8 cellular contexts compared by ENCODE assay signal in genomic region chr6:80004199-80005072, GRCh38. TPM values are rescaled to one million over a fixed set of nuclear protein-coding genes. Genes with fewer than 3 reads are reported as not detected.
DNase-seq lines count a peak whose midpoint lies in the region; ATAC-seq and TF ChIP-seq lines count a peak whose summit lies in the region.

TTK (plus strand) TSS chr6:80004649; CDS start chr6:80005844, 1,195 bp downstream.

- H3K23me2 ChIP-seq in H9 (ENCODE audit: insufficient read length, low read depth, low read length, poor library complexity, severe bottlenecking) = peaks cover 4% of the 10 kb centered on the region

- H2BK5ac ChIP-seq in H9 (ENCODE audit: insufficient read length, low read length) = peak within 1 kb of the TSS; percentile 81

- H3K56ac ChIP-seq in H9 (ENCODE audit: insufficient read length, low read depth, low read length) = no peak within 1 kb of the TSS

- peaks cover 3% of the 10 kb centered on the region; the same call in 1 of the 2 replicates for H3K4me1 ChIP-seq in H9 (ENCODE audit: insufficient read depth, low read length)

- no peak within 1 kb of the TSS for H2BK12ac ChIP-seq in H9 (ENCODE audit: insufficient read length, low read depth, low read length)

- no peaks in the 10 kb centered on the region for H3K79me1 ChIP-seq in H9 (ENCODE audit: insufficient read depth, low read depth, low read length, poor library complexity, severe bottlenecking)

- peak within 1 kb of the TSS; percentile 91 for H3K4me3 ChIP-seq in MG63

- H3K9ac ChIP-seq in H9 (ENCODE audit: extremely low read depth, insufficient read length, low read length) = peak within 1 kb of the TSS; percentile 92

- H2AK5ac ChIP-seq in H9 (ENCODE audit: insufficient read length, low read length) = no peak within 1 kb of the TSS

- peaks cover 9% of the 10 kb centered on the region; the same call in 1 of the 2 replicates for H3K79me2 ChIP-seq in H9 (ENCODE audit: insufficient read depth, low read length)

- H3K36me3 ChIP-seq in MG63 = peaks cover 34% of the 10 kb centered on the region

- H2BK15ac ChIP-seq in H9 (ENCODE audit: low read depth, low read length) = no peak within 1 kb of the TSS

- peak within 1 kb of the TSS; percentile 3 for H2AFZ ChIP-seq in H9 (ENCODE audit: low read length)

- DNase-seq in ELF-1 (ENCODE audit: low read depth, low spot score) (peak; percentile 98), H9 (peak; percentile 96), MG63 (peak; percentile 94), SHP77 treated with DMSO at 0.1 percent for 48 hours (lab: John Stamatoyannopoulos, UW) (peak; percentile 81), fibroblast of the conjunctiva (ENCODE audit: low read depth) (peak; percentile 92), nephron progenitor cell (peak; percentile 88)
- DNase-seq in activated effector memory CD4-positive, alpha-beta T cell treated with anti-CD3 and anti-CD28 coated beads, Interleukin-2, amount 50 U/mL, for 16 hours = peak; percentile 96
- DNase-seq in stimulated activated naive CD8-positive, alpha-beta T cell treated with anti-CD3 and anti-CD28 coated beads, Interleukin-15, amount 100 ng/mL, for 72 hours = peak; percentile 87 to 92

- peak within 1 kb of the TSS; percentile 81 for H3K27ac ChIP-seq in H9 (ENCODE audit: insufficient read length, low read depth, low read length)

- no peaks in the 10 kb centered on the region for H4K20me1 ChIP-seq in H9 (ENCODE audit: control insufficient read depth, insufficient read depth, insufficient read length)

- peak within 1 kb of the TSS; percentile 98 for H3K18ac ChIP-seq in H9 (ENCODE audit: insufficient read length, low read depth, low read length)

- H4K91ac ChIP-seq in H9 (ENCODE audit: insufficient read length, low read depth, low read length) = no peak within 1 kb of the TSS

- H3K9me3 ChIP-seq in H9 (ENCODE audit: control insufficient read depth, low read depth, low read length) = no peaks in the 10 kb centered on the region
- H3K9me3 ChIP-seq in MG63 = no peaks in the 10 kb centered on the region

- no peak within 1 kb of the TSS for H3K23ac ChIP-seq in H9 (ENCODE audit: insufficient read length, low read depth, low read length)

- H3K4me1 Mint-ChIP-seq in H9 (peaks cover 24 to 26% of the 10 kb centered on the region in 2 experiments), nephron progenitor cell (peaks cover 40% of the 10 kb centered on the region)
- peaks cover 34% of the 10 kb centered on the region for H3K4me1 Mint-ChIP-seq in stimulated activated naive CD8-positive, alpha-beta T cell treated with anti-CD3 and anti-CD28 coated beads, Interleukin-15, amount 100 ng/mL, for 72 hours

- peak within 1 kb of the TSS; percentile 89 to 99 for H3K4me3 Mint-ChIP-seq in H9
- peak within 1 kb of the TSS; percentile 99 for H3K4me3 Mint-ChIP-seq in nephron progenitor cell
- peak within 1 kb of the TSS; percentile 95 to 96 for H3K4me3 Mint-ChIP-seq in stimulated activated naive CD8-positive, alpha-beta T cell treated with anti-CD3 and anti-CD28 coated beads, Interleukin-15, amount 100 ng/mL, for 72 hours

- H3K27ac Mint-ChIP-seq in H9 (peak within 1 kb of the TSS; percentile 98 to 99 (median 99)), nephron progenitor cell (peak within 1 kb of the TSS; percentile 92)
- peak within 1 kb of the TSS; percentile 94 to 96 for H3K27ac Mint-ChIP-seq in stimulated activated naive CD8-positive, alpha-beta T cell treated with anti-CD3 and anti-CD28 coated beads, Interleukin-15, amount 100 ng/mL, for 72 hours

- H3K27me3 Mint-ChIP-seq in H9 (ENCODE audit: low read depth) (no peaks in the 10 kb centered on the region), nephron progenitor cell (ENCODE audit: low read depth, poor library complexity) (no peaks in the 10 kb centered on the region)
- H3K27me3 Mint-ChIP-seq in stimulated activated naive CD8-positive, alpha-beta T cell treated with anti-CD3 and anti-CD28 coated beads, Interleukin-15, amount 100 ng/mL, for 72 hours = no peaks in the 10 kb centered on the region

- WGBS in H9 (ENCODE audit: extremely low coverage, insufficient read length, low lambda C conversion rate) = no CpG with 5 or more reads among the region's 54 CpGs

- TF ChIP-seq CTCF in H9 (conservative IDR thresholded peaks at IDR 0.05) (no peak), nephron progenitor cell (IDR thresholded peaks at IDR 0.05) (no peak)

- peaks cover 8 to 34% (median 23%) of the 10 kb centered on the region in 3 experiments; a peak in 6 of 7 replicates for H3K36me3 Mint-ChIP-seq in H9 (ENCODE audit: insufficient read depth in 1 of 3, low read depth in 3 of 3)
- peaks cover 26% of the 10 kb centered on the region for H3K36me3 Mint-ChIP-seq in nephron progenitor cell (ENCODE audit: low read depth)

- H3K27me3 ChIP-seq in H9 (ENCODE audit: insufficient read depth, low read length) (no peaks in the 10 kb centered on the region), MG63 (no peaks in the 10 kb centered on the region)

- peak within 1 kb of the TSS; percentile 41 for H4K8ac ChIP-seq in H9 (replicated peaks; ENCODE audit: insufficient read length, low read depth, low read length)

- no peak within 1 kb of the TSS for H2BK120ac ChIP-seq in H9 (ENCODE audit: low read depth, low read length, poor library complexity, severe bottlenecking)

- peak; percentile 99 for ATAC-seq in stimulated activated naive CD8-positive, alpha-beta T cell treated with anti-CD3 and anti-CD28 coated beads, Interleukin-15, amount 100 ng/mL, for 72 hours

- peak within 1 kb of the TSS; percentile 91 for H3K4me2 ChIP-seq in H9 (ENCODE audit: insufficient read depth, insufficient read length, low read length)

- H4K5ac ChIP-seq in H9 (ENCODE audit: insufficient read length, low read depth, low read length) = peak within 1 kb of the TSS; percentile 29

- H3K14ac ChIP-seq in H9 (ENCODE audit: insufficient read depth, low read length) = peak within 1 kb of the TSS; percentile 95

- H3K9me3 Mint-ChIP-seq in H9 (no peaks in the 10 kb centered on the region), nephron progenitor cell (no peaks in the 10 kb centered on the region)
- H3K9me3 Mint-ChIP-seq in stimulated activated naive CD8-positive, alpha-beta T cell treated with anti-CD3 and anti-CD28 coated beads, Interleukin-15, amount 100 ng/mL, for 72 hours = no peaks in the 10 kb centered on the region

- no peak within 1 kb of the TSS; the same call in 1 of the 2 replicates for H3K4ac ChIP-seq in H9 (ENCODE audit: low read depth, low read length)

- no peak within 1 kb of the TSS for H2BK20ac ChIP-seq in H9 (ENCODE audit: low read depth, low read length, poor library complexity, severe bottlenecking)

- no peak within 1 kb of the TSS for H3T11ph ChIP-seq in H9 (ENCODE audit: low read length)

RNA-seq across cellular contexts. Expression of gene TTK, which starts in this region (rescaled TPM):
- total RNA-seq in H9 (2021) = 46.4 and 47.5 TPM in 2 replicates
- total RNA-seq in MG63 (2014; rRNA removed; shearing (Covaris generic); ENCODE audit: low replicate concordance) = 43.2 and 173 TPM in 2 replicates

Comparison
In these comparisons a context has a peak if more than half of its experiments do, and no peak if none do; other contexts are left out.
1. Peak in every context shown above with its lines: DNase-seq, ATAC-seq, H3K4me3 ChIP-seq and H3K27ac ChIP-seq.